25 cellular contexts compared by ENCODE assay signal in genomic region chr1:6807782-6808181, GRCh38. TPM values are rescaled to one million over a fixed set of nuclear protein-coding genes. Genes with fewer than 3 reads are reported as not detected.
A peak's percentile ranks its signal among the peaks of the same experiment; 100 is the strongest.
DNase-seq lines count a peak whose midpoint lies in the region; ATAC-seq, FAIRE-seq and TF ChIP-seq lines count a peak whose summit lies in the region.
"Had no signal": no experiment of that assay in that cellular context is flagged by ENCODE, and none has a peak within 500 bp of the region (broad histone marks: within the 10 kb centered on the region; RNA-seq: fewer than 3 reads in every experiment).

No MANE protein-coding gene starts in this region.

- H3K4me3 ChIP-seq in A549 (no peak overlapping the region), colonic mucosa (no peak overlapping the region), HepG2 (replicated peaks in 1 of 3; ENCODE audit: insufficient read depth in 1 of 3, low read depth in 2 of 3, low read length in 3 of 3) (no peak overlapping the region), neural cell (ENCODE audit: low read length) (no peak overlapping the region), coronary artery (no peak overlapping the region)

- WGBS in A549 (ENCODE audit: missing lambda C conversion rate) = 55% methylated on average over 3 of the region's 3 CpGs
- WGBS in HepG2 (ENCODE audit: low lambda C conversion rate) = 29% methylated on average over 3 of the region's 3 CpGs

- H3K9me3 ChIP-seq in A549 (no peaks in the 10 kb centered on the region), colonic mucosa (no peaks in the 10 kb centered on the region), HepG2 (ENCODE audit: low read length) (no peaks in the 10 kb centered on the region), neural cell (ENCODE audit: low read length) (no peaks in the 10 kb centered on the region)

- TF ChIP-seq EP300 in A549 (IDR thresholded peaks at IDR 0.05) (no peak), HepG2 (IDR thresholded peaks at IDR 0.05; ENCODE audit: low read depth in 2 of 2, low read length in 2 of 2) (no peak), HepG2 (CRISPR knock-in tag; IDR thresholded peaks at IDR 0.05; ENCODE audit: borderline replicate concordance) (no peak), neural cell (conservative IDR thresholded peaks at IDR 0.05; ENCODE audit: poor library complexity, severe bottlenecking) (no peak)

- H3K27me3 ChIP-seq in colonic mucosa (no peaks in the 10 kb centered on the region), HepG2 (ENCODE audit: control insufficient read depth in 1 of 2, insufficient read depth in 2 of 2, low read length in 2 of 2) (no peaks in the 10 kb centered on the region), neural cell (ENCODE audit: insufficient read depth, low read depth, low read length) (no peaks in the 10 kb centered on the region)

- H3K9me2 ChIP-seq in neural cell (ENCODE audit: insufficient read depth, low read length) = no peaks in the 10 kb centered on the region

- H3K36me3 ChIP-seq in colonic mucosa (no peaks in the 10 kb centered on the region), HepG2 (replicated peaks in 1 of 2; ENCODE audit: control insufficient read depth in 1 of 2, insufficient read depth in 2 of 2, low read length in 2 of 2) (no peaks in the 10 kb centered on the region), neural cell (ENCODE audit: insufficient read depth, low read length) (no peaks in the 10 kb centered on the region)

- H3F3A ChIP-seq in neural cell (ENCODE audit: insufficient read depth, low read length, poor library complexity, severe bottlenecking) = no peaks in the 10 kb centered on the region

- ATAC-seq in A549 (peak in 1 of 2 experiments; percentile 26; a peak in 1 of 6 replicates), HepG2 (peak; percentile 69), GM21447 (IDR thresholded peaks at IDR 0.05; ENCODE audit: unreplicated experiment) (no peak), HG03457 (IDR thresholded peaks at IDR 0.05; ENCODE audit: unreplicated experiment) (no peak)
- ATAC-seq: CD8-positive, alpha-beta T cell; Panc1 had no signal

- H3K9ac ChIP-seq in colonic mucosa (ENCODE audit: low read depth in 2 of 2, low read length in 2 of 2) (peak overlapping the region in 1 of 2 donors; percentile 9), HepG2 (ENCODE audit: insufficient read depth, low read depth, low read length) (0 out of 2 replicates have a peak overlapping the region, but pooled peaks have one; percentile 3), neural cell (ENCODE audit: low read length) (no peak overlapping the region)

- POLR2A ChIA-PET in A549 (lab: Yijun Ruan, JAX) = no interaction called here
- POLR2A ChIA-PET in HepG2 (lab: Yijun Ruan, JAX) = no interaction called here

- TF ChIP-seq RAD21 in A549 (conservative IDR thresholded peaks at IDR 0.05 in 1 of 2, IDR thresholded peaks at IDR 0.05 in 1 of 2) = no peak
- no peak for TF ChIP-seq RAD21 in HepG2 (CRISPR knock-in tag; IDR thresholded peaks at IDR 0.05)
- no peak for TF ChIP-seq RAD21 in neural cell (conservative IDR thresholded peaks at IDR 0.05)

- peaks cover 24% of the 10 kb centered on the region for H3K4me1 ChIP-seq in A549
- H3K4me1 ChIP-seq in colonic mucosa = no peaks in the 10 kb centered on the region
- peaks cover 29% of the 10 kb centered on the region for H3K4me1 ChIP-seq in HepG2 (ENCODE audit: insufficient read depth, low read length)

- BruUV-seq in HepG2 (replicated peaks; lab: Mats Ljungman, UMichigan) = no TSS peak

- H3K4me2 ChIP-seq in A549 (peak overlapping the region; percentile 31; the same call in 2 of the 3 replicates), HepG2 (ENCODE audit: low read depth, low read length) (peak overlapping the region; percentile 6; the same call in 1 of the 2 replicates), neural cell (ENCODE audit: low read length) (no peak overlapping the region)

- in situ Hi-C loops in HepG2 (cut with HindIII; ENCODE audit: extremely low pct_ligation_motif_present, low pct_unique_long_range_greater_than_20kb) = loop anchor here (10.0 kb wide), 1 partner anchor 63 kb away; no protein-coding TSS in a partner anchor

- TF ChIP-seq CTCF in A549 (IDR thresholded peaks at IDR 0.05) = no peak
- no peak for TF ChIP-seq CTCF in colonic mucosa (IDR thresholded peaks at IDR 0.05)
- TF ChIP-seq CTCF in HepG2 (CRISPR knock-in tag; IDR thresholded peaks at IDR 0.05) = no peak
- TF ChIP-seq CTCF in neural cell (IDR thresholded peaks at IDR 0.05; ENCODE audit: poor library complexity, severe bottlenecking) = no peak
- no peak for TF ChIP-seq CTCF in coronary artery (IDR thresholded peaks at IDR 0.05)

- H2AFZ ChIP-seq in HepG2 (ENCODE audit: low read length) (no peak overlapping the region), neural cell (ENCODE audit: low read depth, low read length) (no peak overlapping the region)

- no peak for DNase-seq in A549 (ENCODE audit: low read depth in 1 of 2, low spot score in 1 of 2)
- DNase-seq in colonic mucosa = peak; percentile 69
- peak; percentile 49 for DNase-seq in HepG2 (ENCODE audit: low spot score)
- DNase-seq in coronary artery (ENCODE audit: low spot score) = no peak
- DNase-seq in GDM1 (lab: John Stamatoyannopoulos, UW) = no peak
- DNase-seq: 8988T; AML-193; C1 segment of cervical spinal cord; CD8-positive, alpha-beta T cell; DMS153; GF-D8; GOT3; HCEC 1CT; Karpas-422; NCI-H1694; NCI-H2081; NCI-H2171; NCI-H345; NCI-H524 treated with DMSO at 0.1 percent for 48 hours; NCI-H82 had no signal

- no peak for TF ChIP-seq POLR2A in A549 (IDR thresholded peaks at IDR 0.05; ENCODE audit: low read length)
- TF ChIP-seq POLR2A in HepG2 (IDR thresholded peaks at IDR 0.05; ENCODE audit: insufficient read depth in 1 of 2, low read depth in 2 of 2, low read length in 2 of 2) = no peak

- intact Hi-C loops in colonic mucosa (cut with DNase I) (no loop called here), HepG2 (cut with micrococcal nuclease; ENCODE audit: unreplicated experiment) (no loop called here)

- CTCF ChIA-PET in A549 (lab: Yijun Ruan, JAX) (interaction anchor here (1.3 kb wide), 1 partner anchor 20 kb away, joined by 3 read pairs; no protein-coding TSS in a partner anchor), HepG2 (lab: Yijun Ruan, JAX; ENCODE audit: low intra/inter-chr PET ratio, low total read pairs) (no interaction called here)

- FAIRE-seq in A549 (lab: Jason Lieb, UNC) = no peak
- FAIRE-seq in HepG2 (lab: Jason Lieb, UNC) = peak; percentile 30
- FAIRE-seq: GM19239 had no signal

- 0 out of 6 replicates have a peak overlapping the region, but pooled peaks of 1 of the 2 experiments have one; percentile 18 for H3K27ac ChIP-seq in A549
- peak overlapping the region; percentile 71 for H3K27ac ChIP-seq in colonic mucosa
- H3K27ac ChIP-seq in HepG2 (ENCODE audit: extremely low read length, insufficient read depth, low read length) = peak overlapping the region; percentile 33
- H3K27ac ChIP-seq in neural cell (ENCODE audit: low read length) = no peak overlapping the region
- H3K27ac ChIP-seq in coronary artery = no peak overlapping the region

- peaks cover 4% of the 10 kb centered on the region; the same call in 1 of the 2 replicates for H4K20me1 ChIP-seq in HepG2 (ENCODE audit: insufficient read depth, low read length)
- H4K20me1 ChIP-seq in neural cell (ENCODE audit: insufficient read depth) = no peaks in the 10 kb centered on the region

- peaks cover 57% of the 10 kb centered on the region for H3K79me2 ChIP-seq in HepG2 (ENCODE audit: insufficient read depth, low read length)
- H3K79me2 ChIP-seq in neural cell (replicated peaks; ENCODE audit: insufficient read depth, low read length) = peaks cover 33% of the 10 kb centered on the region

TF ChIP-seq in A549, 52 proteins besides CTCF, POLR2A, EP300 and RAD21 (continues in another document):
- no peak for TF ChIP-seq HOXB13 (CRISPR knock-in tag; IDR thresholded peaks at IDR 0.05; ENCODE audit: low read depth)
- TF ChIP-seq JUNB (IDR thresholded peaks at IDR 0.05) = no peak
- no peak for TF ChIP-seq ZNF302 (CRISPR knock-in tag; IDR thresholded peaks at IDR 0.05)

TF ChIP-seq in HepG2, 621 proteins besides CTCF, POLR2A, EP300 and RAD21 (continues in another document):
- peak; percentile 28 for TF ChIP-seq TEAD3 (CRISPR knock-in tag; optimal IDR thresholded peaks at IDR 0.05; ENCODE audit: borderline replicate concordance)

TF ChIP-seq in neural cell, 6 proteins besides CTCF, POLR2A, EP300 and RAD21 (continues in another document):
- TF ChIP-seq TAF1 (IDR thresholded peaks at IDR 0.05; ENCODE audit: low read depth) = no peak

RNA-seq across cellular contexts. Expression of gene CAMTA1, which starts 22.5 kb away (rescaled TPM):
- polyA plus RNA-seq in A549 (2011; rRNA removed) = 48.7 and 58.8 TPM in 2 replicates
- 35.4 and 46.5 TPM in 2 replicates for polyA plus RNA-seq in A549 (2012; cell fraction: cytosol; rRNA removed)
- polyA plus RNA-seq in A549 (2012; cell fraction: nucleus; rRNA removed) = 9.4 and 22.1 TPM in 2 replicates
- 63.3 to 75.0 TPM (median 73.5 TPM) in 3 replicates for polyA plus RNA-seq in A549 (2017; fragmentation: RNase III; extraction: RNeasy Plus Mini Kit Qiagen cat#74134 plus additional on column Dnase treatment)
- 18.6 and 19.8 TPM in 2 replicates for polyA minus RNA-seq in A549 (2011; rRNA and poly(A)+ RNA removed)
- 10 to 100 TPM; 76.8 to 92.8 TPM for total RNA-seq in colonic mucosa
- 36.4 and 36.7 TPM in 2 replicates for total RNA-seq in HepG2 (2016; rRNA removed; fragmentation: Illumina TruSeq; extraction: Trizol)
- 54.5 and 63.4 TPM in 2 replicates for total RNA-seq in HepG2 (2016; cell fraction: cytosol; rRNA removed; fragmentation: Illumina TruSeq; extraction: Trizol; ENCODE audit: low read depth)
- 33.9 and 46.1 TPM in 2 replicates for total RNA-seq in HepG2 (2016; cell fraction: insoluble cytoplasmic fraction; rRNA removed; fragmentation: Illumina TruSeq; extraction: Trizol)
- 56.0 and 62.9 TPM in 2 replicates for total RNA-seq in HepG2 (2016; cell fraction: membrane; rRNA removed; fragmentation: Illumina TruSeq; extraction: Trizol)
- 25.6 and 26.4 TPM in 2 replicates for total RNA-seq in HepG2 (2016; cell fraction: nucleus; rRNA removed; fragmentation: Illumina TruSeq; extraction: Trizol)
- polyA plus RNA-seq in HepG2 (2011; rRNA removed) = 22.4 and 25.0 TPM in 2 replicates
- polyA plus RNA-seq in HepG2 (2011; cell fraction: cytosol; rRNA removed) = 17.3 and 28.2 TPM in 2 replicates
- polyA plus RNA-seq in HepG2 (2011; cell fraction: nucleus; rRNA removed) = 11.2 and 18.4 TPM in 2 replicates
- 65.7 and 66.4 TPM in 2 replicates for polyA plus RNA-seq in HepG2 (2012)
- polyA plus RNA-seq in HepG2 (2016; cell fraction: cytosol; fragmentation: Illumina TruSeq; extraction: Trizol; ENCODE audit: low read depth) = 156 and 189 TPM in 2 replicates
- 69.7 and 85.6 TPM in 2 replicates for polyA plus RNA-seq in HepG2 (2016; cell fraction: insoluble cytoplasmic fraction; fragmentation: Illumina TruSeq; extraction: Trizol; ENCODE audit: low read depth)
- 126 and 154 TPM in 2 replicates for polyA plus RNA-seq in HepG2 (2016; cell fraction: membrane; fragmentation: Illumina TruSeq; extraction: Trizol; ENCODE audit: low read depth)
- polyA plus RNA-seq in HepG2 (2016; cell fraction: nucleus; fragmentation: Illumina TruSeq; extraction: Trizol; ENCODE audit: insufficient read depth, low read depth) = 49.0 and 50.2 TPM in 2 replicates
- polyA minus RNA-seq in HepG2 (2011; rRNA and poly(A)+ RNA removed; ENCODE audit: low replicate concordance) = 12.6 and 15.2 TPM in 2 replicates
- 9.3 and 13.8 TPM in 2 replicates for polyA minus RNA-seq in HepG2 (2011; cell fraction: cytosol; rRNA and poly(A)+ RNA removed)
- 30.2 and 31.8 TPM in 2 replicates for polyA minus RNA-seq in HepG2 (2011; cell fraction: nucleus; rRNA and poly(A)+ RNA removed)
- 162 and 181 TPM in 2 replicates for polyA plus RNA-seq in neural cell
- polyA minus RNA-seq in neural cell = 176 and 194 TPM in 2 replicates

Comparison
In these comparisons a context has a peak if more than half of its experiments do, and no peak if none do; other contexts are left out.
1. DNase-seq: peak in colonic mucosa (single experiment) and HepG2 (single experiment); none in A549 (0 of 2), coronary artery (single experiment) and GDM1 (single experiment).
2. H3K27ac ChIP-seq: peak in colonic mucosa (single experiment) and HepG2 (single experiment); none in neural cell (single experiment) and coronary artery (0 of 2).